Comparison of ENCODE assay signal across 14 cellular contexts in the genomic region with DNA sequence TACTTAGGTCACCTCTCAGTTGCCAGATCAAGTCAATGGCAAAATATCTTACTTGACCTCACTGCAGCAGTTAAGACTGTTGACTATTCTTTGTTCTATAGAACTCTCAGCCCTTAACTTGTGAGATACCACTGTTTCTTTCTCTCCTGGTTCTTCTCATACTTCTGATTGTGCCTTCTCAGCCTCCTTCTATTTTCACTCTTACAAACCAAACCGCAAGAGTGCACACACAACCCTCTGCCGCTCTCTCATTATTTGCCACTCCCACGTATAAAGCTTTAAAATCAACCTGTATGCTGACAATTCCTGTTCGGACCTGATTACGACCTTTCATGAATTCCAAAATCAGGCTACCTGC. TPM values are rescaled to one million over a fixed set of nuclear protein-coding genes. Genes with fewer than 3 reads are reported as not detected.
DNase-seq lines count a peak whose midpoint lies in the region; ATAC-seq, FAIRE-seq and TF ChIP-seq lines count a peak whose summit lies in the region.
"Had no signal": no experiment of that assay in that cellular context is flagged by ENCODE, and none has a peak within 500 bp of the region (broad histone marks: within the 10 kb centered on the region; RNA-seq: fewer than 3 reads in every experiment).

No MANE protein-coding gene starts in this region.

- peaks cover 5% of the 10 kb centered on the region for H3K36me3 Mint-ChIP-seq in effector memory CD8-positive, alpha-beta T cell (ENCODE audit: insufficient read depth)
- H3K36me3 Mint-ChIP-seq: mesothelial cell of epicardium had no signal

- DNase-seq in GM18507 (ENCODE audit: extremely low spot score, insufficient read length, low read depth) (no peak), occipital lobe (lab: John Stamatoyannopoulos, UW) (no peak), NCI-H2029 (lab: John Stamatoyannopoulos, UW) (no peak), right cardiac atrium (no peak)
- no peak for DNase-seq in effector memory CD8-positive, alpha-beta T cell
- DNase-seq: activated T-cell treated with anti-CD3 and anti-CD28 coated beads for 4 hours, cerebellar nuclear complex, DMS 273 treated with DMSO at 0.1 percent for 48 hours had no signal

- H3K4me3 Mint-ChIP-seq in effector memory CD8-positive, alpha-beta T cell, result peak overlapping the region in 1 of 2 donors; percentile 10
- H3K4me3 Mint-ChIP-seq: mesothelial cell of epicardium; stimulated activated effector memory CD8-positive, alpha-beta T cell treated with anti-CD3 and anti-CD28 coated beads, Interleukin-12 subunit alpha, Interleukin-12 subunit beta, amount 100 ng/mL, for 72 hours had no signal

- no peaks in the 10 kb centered on the region for H3K79me2 ChIP-seq in OCI-LY3 (ENCODE audit: low read length)

- H3K4me1 Mint-ChIP-seq in effector memory CD8-positive, alpha-beta T cell (ENCODE audit: low read depth in 2 of 2), result peaks cover 5 to 13% of the 10 kb centered on the region in 2 donors

- H3K9me3 Mint-ChIP-seq in effector memory CD8-positive, alpha-beta T cell, result no peaks in the 10 kb centered on the region
- H3K9me3 Mint-ChIP-seq: mesothelial cell of epicardium; stimulated activated effector memory CD8-positive, alpha-beta T cell treated with anti-CD3 and anti-CD28 coated beads, Interleukin-12 subunit alpha, Interleukin-12 subunit beta, amount 100 ng/mL, for 72 hours had no signal

- WGBS in right cardiac atrium, result over 99% methylated on average over 5 of the region's 5 CpGs

- intact Hi-C loops in right cardiac atrium (cut with DNase I), result no loop called here

- no peak overlapping the region for H3K27ac Mint-ChIP-seq in effector memory CD8-positive, alpha-beta T cell
- H3K27ac Mint-ChIP-seq: mesothelial cell of epicardium; stimulated activated effector memory CD8-positive, alpha-beta T cell treated with anti-CD3 and anti-CD28 coated beads, Interleukin-12 subunit alpha, Interleukin-12 subunit beta, amount 100 ng/mL, for 72 hours had no signal

- peak overlapping the region; percentile 51 for H3K4me3 ChIP-seq in OCI-LY3 (ENCODE audit: low read length)
- H3K4me3 ChIP-seq in right cardiac atrium (ENCODE audit: low read length), result no peak overlapping the region
- H3K4me3 ChIP-seq: skin epidermis had no signal

- peaks cover 13% of the 10 kb centered on the region for H3K36me3 ChIP-seq in OCI-LY3 (replicated peaks; ENCODE audit: low read depth, low read length)

- H3K27ac ChIP-seq in OCI-LY3 (ENCODE audit: low read length), result peak overlapping the region; percentile 47
- no peak overlapping the region for H3K27ac ChIP-seq in right cardiac atrium (ENCODE audit: low read length)
- H3K27ac ChIP-seq: skin epidermis had no signal

- H3K4me1 ChIP-seq in OCI-LY3 (ENCODE audit: low read length) (peaks cover 29% of the 10 kb centered on the region), right cardiac atrium (ENCODE audit: control insufficient read depth, insufficient read depth, low read length) (no peaks in the 10 kb centered on the region)

- H3K27me3 Mint-ChIP-seq in effector memory CD8-positive, alpha-beta T cell, result peaks cover 14 to 24% of the 10 kb centered on the region in 2 donors

- H3K4me2 ChIP-seq in OCI-LY3 (ENCODE audit: low read length), result peak overlapping the region; percentile 91

- peaks cover 4% of the 10 kb centered on the region; the same call in 1 of the 2 replicates for H4K20me1 ChIP-seq in OCI-LY3 (ENCODE audit: insufficient read depth, low read length)

- H3K27me3 ChIP-seq in OCI-LY3 (ENCODE audit: low read depth, low read length) (peaks cover 9% of the 10 kb centered on the region), right cardiac atrium (ENCODE audit: control insufficient read depth, insufficient read depth) (no peaks in the 10 kb centered on the region)

- H3K9ac ChIP-seq in OCI-LY3 (ENCODE audit: low read length), result peak overlapping the region; percentile 23; the same call in 1 of the 2 replicates

- no peaks in the 10 kb centered on the region for H3K9me3 ChIP-seq in OCI-LY3 (ENCODE audit: insufficient read depth, low read length)
- no peaks in the 10 kb centered on the region for H3K9me3 ChIP-seq in right cardiac atrium (ENCODE audit: control insufficient read depth, low read length)

- TF ChIP-seq CTCF in OCI-LY3 (IDR thresholded peaks at IDR 0.05; ENCODE audit: low read depth, low read length), result no peak

- no peak overlapping the region for H2AFZ ChIP-seq in OCI-LY3 (ENCODE audit: low read depth, low read length)

- peak; percentile 39 for ATAC-seq in GM21390 (IDR thresholded peaks at IDR 0.05; ENCODE audit: unreplicated experiment)
- ATAC-seq in HG03064 (IDR thresholded peaks at IDR 0.05; ENCODE audit: low read depth, unreplicated experiment), result peak; percentile 37
- no peak for ATAC-seq in effector memory CD8-positive, alpha-beta T cell (replicated peaks)
- no peak for ATAC-seq in right cardiac atrium

- peak; percentile 86 for FAIRE-seq in GM18507 (lab: Jason Lieb, UNC)

RNA-seq across cellular contexts. Expression of gene E2F7, which starts 4.5 kb away (rescaled TPM):
- total RNA-seq in occipital lobe, result 1.4 TPM
- under 1 TPM; 0.24 to 0.94 (median 0.39) TPM for total RNA-seq in right cardiac atrium
- polyA plus RNA-seq in right cardiac atrium, result 0.09 TPM

Comparison
In these comparisons a context has a peak if more than half of its experiments do, and no peak if none do; other contexts are left out.
1. ATAC-seq: peak in GM21390 (single experiment) and HG03064 (single experiment); none in effector memory CD8-positive, alpha-beta T cell (single experiment) and right cardiac atrium (0 of 2).